In the genomic region with DNA sequence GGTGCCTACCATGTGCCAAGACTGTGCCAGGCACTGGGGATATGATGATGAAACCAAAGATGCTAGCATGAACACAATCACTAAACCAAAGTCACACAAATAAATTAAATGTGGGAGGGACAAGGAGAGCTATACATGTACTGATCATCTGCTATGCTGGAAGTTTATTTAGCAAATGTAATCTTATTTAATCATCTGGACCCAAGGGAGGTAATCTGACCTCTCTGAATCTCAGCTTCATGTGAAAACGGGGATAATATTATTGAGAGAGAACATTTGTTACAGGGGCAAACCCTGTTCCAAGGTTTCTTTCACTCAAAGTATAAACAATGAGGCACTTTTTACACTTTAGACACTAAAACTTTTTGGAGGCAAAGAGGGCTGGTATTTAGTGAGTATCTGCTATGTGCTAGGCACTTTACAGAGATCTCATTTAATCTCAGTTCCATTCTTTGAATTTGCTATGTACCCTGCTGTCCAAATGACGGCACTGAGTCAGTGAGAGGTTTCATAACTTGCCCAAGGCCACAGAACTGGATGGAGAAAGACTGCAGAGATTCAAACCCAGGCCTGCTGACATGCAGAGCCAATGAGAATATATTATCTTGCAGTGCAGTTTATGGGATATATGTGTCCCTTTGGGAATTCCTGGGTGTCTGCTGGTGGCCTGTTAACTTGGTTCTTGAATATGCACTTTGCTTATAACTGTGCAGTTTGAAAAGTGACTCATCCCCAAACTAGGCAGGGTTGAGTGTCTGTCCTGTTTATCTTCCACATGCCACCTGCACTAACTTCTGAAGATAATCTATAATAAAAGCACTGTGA, we compare ENCODE assay signal across 9 cellular contexts. TPM values are rescaled to one million over a fixed set of nuclear protein-coding genes. Genes with fewer than 3 reads are reported as not detected.
DNase-seq lines count a peak whose midpoint lies in the region; ATAC-seq and TF ChIP-seq lines count a peak whose summit lies in the region.
"Had no signal": no experiment of that assay in that cellular context is flagged by ENCODE, and none has a peak within 500 bp of the region (broad histone marks: within the 10 kb centered on the region; RNA-seq: fewer than 3 reads in every experiment).

No MANE protein-coding gene starts in this region.

- POLR2A ChIA-PET in Panc1 (lab: Charles Lee): no interaction called here

- intact Hi-C loops in Panc1 (cut with micrococcal nuclease; ENCODE audit: unreplicated experiment): no loop called here
- intact Hi-C loops in stomach (cut with DNase I; ENCODE audit: low total_unique reads): no loop called here
- intact Hi-C loops in esophagus muscularis mucosa (cut with DNase I): loop anchor here (5.0 to 10.0 kb wide), 3 partner anchors 100 to 148 kb away; partner anchors contain the start of genes PLAGL2 and POFUT1

- DNase-seq in AG10803 (ENCODE audit: low read depth) (peak; percentile 71), Panc1 (ENCODE audit: low read depth, low spot score) (peak; percentile 89), fibroblast of the aortic adventitia (ENCODE audit: low read depth) (peak; percentile 66), stomach (no peak), MV-4-11 (lab: John Stamatoyannopoulos, UW) (no peak), esophagus muscularis mucosa (ENCODE audit: extremely low spot score) (no peak)
- DNase-seq: activated CD4-positive, CD25-positive, alpha-beta regulatory T cell treated with anti-CD3 and anti-CD28 coated beads, Interleukin-2, amount 50 U/mL, for 72 hours had no signal

- 37 to 48% (median 41%) methylated on average over 2 of the region's 2 CpGs for WGBS in stomach, 5 donors
- 42% methylated on average over 2 of the region's 2 CpGs for WGBS in esophagus muscularis mucosa

- CTCF ChIA-PET in Panc1 (lab: Charles Lee): no interaction called here

- peak; percentile 26 for ATAC-seq in GM18868 (IDR thresholded peaks at IDR 0.05; ENCODE audit: unreplicated experiment)
- ATAC-seq in Panc1: peak; percentile 29
- no peak for ATAC-seq in HG03045 (IDR thresholded peaks at IDR 0.05; ENCODE audit: unreplicated experiment)

- BruUV-seq in Panc1 (replicated peaks; lab: Mats Ljungman, UMichigan): no TSS peak

- H3K9me3 ChIP-seq in Panc1 (ENCODE audit: control insufficient read depth, insufficient read depth, low read depth, low read length) (no peaks in the 10 kb centered on the region), stomach (no peaks in the 10 kb centered on the region), esophagus muscularis mucosa (no peaks in the 10 kb centered on the region)

- in situ Hi-C loops in Panc1 (cut with HindIII; ENCODE audit: low pct_unique_long_range_greater_than_20kb, low sequenced_read_pairs): no loop called here

- TF ChIP-seq CTCF in AG10803 (conservative IDR thresholded peaks at IDR 0.05; ENCODE audit: low read length) (no peak), Panc1 (IDR thresholded peaks at IDR 0.05) (no peak), fibroblast of the aortic adventitia (IDR thresholded peaks at IDR 0.05; ENCODE audit: insufficient read depth, low read length) (no peak), stomach (IDR thresholded peaks at IDR 0.05) (no peak), esophagus muscularis mucosa (IDR thresholded peaks at IDR 0.05) (no peak)

- no peak overlapping the region for H3K4me3 ChIP-seq in AG10803 (ENCODE audit: low read length)
- H3K4me3 ChIP-seq in Panc1 (ENCODE audit: low read depth in 2 of 2, low read length in 2 of 2): no peak overlapping the region
- no peak overlapping the region for H3K4me3 ChIP-seq in fibroblast of the aortic adventitia (ENCODE audit: low read depth, low read length)
- H3K4me3 ChIP-seq in stomach: no peak overlapping the region
- H3K4me3 ChIP-seq in esophagus muscularis mucosa: no peak overlapping the region

- H3K36me3 ChIP-seq in Panc1 (ENCODE audit: control insufficient read depth, insufficient read depth, low read length): no peaks in the 10 kb centered on the region
- no peaks in the 10 kb centered on the region for H3K36me3 ChIP-seq in stomach
- H3K36me3 ChIP-seq in esophagus muscularis mucosa: no peaks in the 10 kb centered on the region

- H3K4me1 ChIP-seq in Panc1 (ENCODE audit: control insufficient read depth, insufficient read depth, low read length): peaks cover 34% of the 10 kb centered on the region
- H3K4me1 ChIP-seq in stomach: peaks cover 15 to 23% (median 19%) of the 10 kb centered on the region in 4 donors
- peaks cover 10 to 41% (median 27%) of the 10 kb centered on the region in 4 donors for H3K4me1 ChIP-seq in esophagus muscularis mucosa

- no peak for TF ChIP-seq EP300 in stomach (IDR thresholded peaks at IDR 0.05)
- no peak for TF ChIP-seq EP300 in esophagus muscularis mucosa (IDR thresholded peaks at IDR 0.05)

- TF ChIP-seq POLR2A in stomach (IDR thresholded peaks at IDR 0.05) (no peak), esophagus muscularis mucosa (IDR thresholded peaks at IDR 0.05; ENCODE audit: low read depth) (no peak)

- H3K27me3 ChIP-seq in Panc1 (ENCODE audit: control insufficient read depth, insufficient read depth, low read length) (no peaks in the 10 kb centered on the region), stomach (no peaks in the 10 kb centered on the region), esophagus muscularis mucosa (no peaks in the 10 kb centered on the region)

- H3K27ac ChIP-seq in Panc1 (ENCODE audit: low read length): peak overlapping the region; percentile 99
- no peak overlapping the region for H3K27ac ChIP-seq in stomach
- peak overlapping the region in 2 of 4 donors; percentile 95 to 98 for H3K27ac ChIP-seq in esophagus muscularis mucosa (replicated peaks in 1 of 4)

RNA-seq across cellular contexts. Expression of gene ASXL1, which starts 3.3 kb away (rescaled TPM):
- total RNA-seq in Panc1 (2021; ENCODE audit: unreplicated experiment): 205 TPM
- 79.0 TPM for polyA plus RNA-seq in Panc1 (2012; ENCODE audit: insufficient read length)
- total RNA-seq in fibroblast of the aortic adventitia (ENCODE audit: low replicate concordance): 57.4 and 85.9 TPM in 2 replicates
- 100 to 1,000 TPM in 2 of 5 donors, 10 to 100 TPM in 3; 50.4 to 185 (median 75.5) TPM for total RNA-seq in stomach
- polyA plus RNA-seq in stomach: 10 to 100 TPM in 1 of 3 donors, 1 to 10 TPM in 2; 9.0 to 14.2 (median 9.7) TPM
- total RNA-seq in esophagus muscularis mucosa: 10 to 100 TPM; 56.5 to 66.7 (median 61.8) TPM

Comparison
In these comparisons a context has a peak if more than half of its experiments do, and no peak if none do; other contexts are left out.
1. DNase-seq: peak in AG10803 (single experiment), Panc1 (single experiment) and fibroblast of the aortic adventitia (single experiment); none in stomach (single experiment), MV-4-11 (single experiment) and esophagus muscularis mucosa (single experiment).